In genomic region chr14:101195309-101195724, GRCh38 we compare ENCODE assay signal across 15 cellular contexts.
DNase-seq lines count a peak whose midpoint lies in the region; ATAC-seq and TF ChIP-seq lines count a peak whose summit lies in the region.
"Had no signal": no experiment of that assay in that cellular context is flagged by ENCODE, and none has a peak within 500 bp of the region (broad histone marks: within the 10 kb centered on the region; RNA-seq: fewer than 3 reads in every experiment).

No MANE protein-coding gene starts in this region.

- H3K36me3 Mint-ChIP-seq in activated CD8-positive, alpha-beta memory T cell treated with anti-CD3 and anti-CD28 coated beads, Interleukin-2, amount 10 ng/mL, durations not matched to agents 7 days and 5 days, result no peaks in the 10 kb centered on the region
- H3K36me3 Mint-ChIP-seq: CD4-positive, alpha-beta memory T cell had no signal

- no peaks in the 10 kb centered on the region for H3K27me3 Mint-ChIP-seq in activated CD8-positive, alpha-beta memory T cell treated with anti-CD3 and anti-CD28 coated beads, Interleukin-2, amount 10 ng/mL, durations not matched to agents 7 days and 5 days

- H3K9me3 Mint-ChIP-seq in activated CD8-positive, alpha-beta memory T cell treated with anti-CD3 and anti-CD28 coated beads, Interleukin-2, amount 10 ng/mL, durations not matched to agents 7 days and 5 days (ENCODE audit: low read depth), result no peaks in the 10 kb centered on the region
- H3K9me3 Mint-ChIP-seq: CD4-positive, alpha-beta memory T cell had no signal

- no peak overlapping the region for H3K4me3 ChIP-seq in esophagus squamous epithelium
- no peak overlapping the region for H3K4me3 ChIP-seq in brain microvascular endothelial cell (ENCODE audit: low read depth, low read length)
- H3K4me3 ChIP-seq in SJCRH30, result no peak overlapping the region
- H3K4me3 ChIP-seq in Karpas-422 (ENCODE audit: low read length), result no peak overlapping the region
- H3K4me3 ChIP-seq: Peyer's patch had no signal

- no peaks in the 10 kb centered on the region for H3K4me1 Mint-ChIP-seq in activated CD8-positive, alpha-beta memory T cell treated with anti-CD3 and anti-CD28 coated beads, Interleukin-2, amount 10 ng/mL, durations not matched to agents 7 days and 5 days
- H3K4me1 Mint-ChIP-seq: CD4-positive, alpha-beta memory T cell had no signal

- intact Hi-C loops in esophagus squamous epithelium (cut with DNase I), result no loop called here

- in situ Hi-C loops in brain microvascular endothelial cell (cut with HindIII; ENCODE audit: low pct_ligation_motif_present, low sequenced_read_pairs), result no loop called here

- peak; percentile 16 for DNase-seq in activated CD8-positive, alpha-beta memory T cell treated with anti-CD3 and anti-CD28 coated beads, Interleukin-2, amount 10 ng/mL, durations not matched to agents 7 days and 5 days
- no peak for DNase-seq in esophagus squamous epithelium (lab: John Stamatoyannopoulos, UW)
- peak; percentile 12 for DNase-seq in omental fat pad (ENCODE audit: low spot score)
- peak; percentile 37 for DNase-seq in ureter (ENCODE audit: low spot score)
- DNase-seq in brain microvascular endothelial cell, result no peak
- DNase-seq in SJCRH30, result no peak
- no peak for DNase-seq in Karpas-422
- DNase-seq: BE2C; CD4-positive, alpha-beta memory T cell; HCEC 1CT; MM.1S; NCI-H1930; NCI-H524; SHP77 had no signal

- H3K27me3 ChIP-seq in esophagus squamous epithelium (no peaks in the 10 kb centered on the region), brain microvascular endothelial cell (replicated peaks) (no peaks in the 10 kb centered on the region), SJCRH30 (peaks cover 9% of the 10 kb centered on the region), Karpas-422 (ENCODE audit: low read length) (no peaks in the 10 kb centered on the region)
- H3K27me3 ChIP-seq: BE2C, Peyer's patch had no signal

- H4K20me1 ChIP-seq in Karpas-422 (ENCODE audit: insufficient read depth, low read depth, low read length), result 0 out of 2 replicates have a peak, but pooled peaks cover 3% of the 10 kb centered on the region

- no peaks in the 10 kb centered on the region for H3K79me2 ChIP-seq in Karpas-422 (ENCODE audit: low read length)

- H3K36me3 ChIP-seq in esophagus squamous epithelium (no peaks in the 10 kb centered on the region), brain microvascular endothelial cell (replicated peaks) (no peaks in the 10 kb centered on the region), SJCRH30 (no peaks in the 10 kb centered on the region), Karpas-422 (ENCODE audit: insufficient read depth, low read length) (no peaks in the 10 kb centered on the region)
- H3K36me3 ChIP-seq: BE2C, Peyer's patch had no signal

- no peaks in the 10 kb centered on the region for H3K9me2 ChIP-seq in Karpas-422 (replicated peaks; ENCODE audit: insufficient read depth, low read length)

- no peak for ATAC-seq in activated CD8-positive, alpha-beta memory T cell treated with anti-CD3 and anti-CD28 coated beads, Interleukin-2, amount 10 ng/mL, durations not matched to agents 7 days and 5 days
- ATAC-seq in omental fat pad (ENCODE audit: low FRiP score), result no peak

- no peak for TF ChIP-seq CTCF in esophagus squamous epithelium (IDR thresholded peaks at IDR 0.05)
- TF ChIP-seq CTCF in omental fat pad (IDR thresholded peaks at IDR 0.05), result no peak
- TF ChIP-seq CTCF in brain microvascular endothelial cell (IDR thresholded peaks at IDR 0.05; ENCODE audit: low read depth, low read length, missing control alignments), result no peak

- peaks cover 0 to 10% (median 0%) of the 10 kb centered on the region in 3 donors for H3K4me1 ChIP-seq in esophagus squamous epithelium
- no peaks in the 10 kb centered on the region for H3K4me1 ChIP-seq in SJCRH30
- H3K4me1 ChIP-seq in Karpas-422 (ENCODE audit: low read length), result no peaks in the 10 kb centered on the region
- H3K4me1 ChIP-seq: BE2C, Peyer's patch had no signal

- H3K9ac ChIP-seq in Karpas-422 (ENCODE audit: low read length), result no peak overlapping the region

- no peak overlapping the region for H2AFZ ChIP-seq in Karpas-422 (ENCODE audit: low read length)

- CTCF ChIA-PET in activated CD8-positive, alpha-beta memory T cell treated with anti-CD3 and anti-CD28 coated beads, Interleukin-2, amount 10 ng/mL, durations not matched to agents 7 days and 5 days (lab: Charles Lee), result no interaction called here

- H3K9me3 ChIP-seq in esophagus squamous epithelium (no peaks in the 10 kb centered on the region), SJCRH30 (replicated peaks) (no peaks in the 10 kb centered on the region), Karpas-422 (ENCODE audit: low read length) (no peaks in the 10 kb centered on the region)
- H3K9me3 ChIP-seq: BE2C, Peyer's patch had no signal

- H3K4me3 Mint-ChIP-seq in activated CD8-positive, alpha-beta memory T cell treated with anti-CD3 and anti-CD28 coated beads, Interleukin-2, amount 10 ng/mL, durations not matched to agents 7 days and 5 days, result no peak overlapping the region
- H3K4me3 Mint-ChIP-seq: CD4-positive, alpha-beta memory T cell had no signal

- TF ChIP-seq POLR2A in esophagus squamous epithelium (IDR thresholded peaks at IDR 0.05), result no peak

- H3K4me2 ChIP-seq in Karpas-422 (ENCODE audit: low read depth, low read length, poor library complexity, severe bottlenecking), result no peak overlapping the region

- H3K27ac ChIP-seq in esophagus squamous epithelium (peak overlapping the region in 3 of 4 donors; percentile 47 to 76 (median 68)), brain microvascular endothelial cell (no peak overlapping the region), SJCRH30 (no peak overlapping the region), Karpas-422 (ENCODE audit: low read length) (no peak overlapping the region)
- H3K27ac ChIP-seq: Peyer's patch had no signal

- no peak overlapping the region for H3K27ac Mint-ChIP-seq in activated CD8-positive, alpha-beta memory T cell treated with anti-CD3 and anti-CD28 coated beads, Interleukin-2, amount 10 ng/mL, durations not matched to agents 7 days and 5 days
- H3K27ac Mint-ChIP-seq: CD4-positive, alpha-beta memory T cell had no signal

- 36 to 60% methylated on average over 4 to 9 of the region's 9 CpGs for whole genome bisulfite sequencing in esophagus squamous epithelium, 2 donors

Comparison
In these comparisons a context has a peak if more than half of its experiments do, and no peak if none do; other contexts are left out.
1. DNase-seq: peak in activated CD8-positive, alpha-beta memory T cell treated with anti-CD3 and anti-CD28 coated beads, Interleukin-2, amount 10 ng/mL, durations not matched to agents 7 days and 5 days (single experiment), omental fat pad (single experiment) and ureter (single experiment); none in esophagus squamous epithelium (single experiment), brain microvascular endothelial cell (single experiment), SJCRH30 (0 of 2) and Karpas-422 (single experiment).
2. H3K27ac ChIP-seq: peak in esophagus squamous epithelium (3 of 4); none in brain microvascular endothelial cell (single experiment), SJCRH30 (single experiment) and Karpas-422 (single experiment).